In genomic region chr19:7933411-7933810, GRCh38 we compare ENCODE assay signal across 12 cellular contexts. TPM values are rescaled to one million over a fixed set of nuclear protein-coding genes. Genes with fewer than 3 reads are reported as not detected.
DNase-seq lines count a peak whose midpoint lies in the region; ATAC-seq, FAIRE-seq and TF ChIP-seq lines count a peak whose summit lies in the region.
"Had no signal": no experiment of that assay in that cellular context is flagged by ENCODE, and none has a peak within 500 bp of the region (broad histone marks: within the 10 kb centered on the region; RNA-seq: fewer than 3 reads in every experiment).

No MANE protein-coding gene starts in this region.

- H4K20me1 ChIP-seq in OCI-LY1 (ENCODE audit: insufficient read depth, low read length): no peaks in the 10 kb centered on the region
- no peaks in the 10 kb centered on the region for H4K20me1 ChIP-seq in keratinocyte (ENCODE audit: control insufficient read depth, extremely low read depth, insufficient read depth, low read length)

- no peak overlapping the region for H3K27ac ChIP-seq in OCI-LY1 (ENCODE audit: low read depth, low read length, poor library complexity, severe bottlenecking)
- no peak overlapping the region for H3K27ac ChIP-seq in keratinocyte (ENCODE audit: control insufficient read depth, insufficient read depth, low read length)
- H3K27ac ChIP-seq: hepatocyte had no signal

- H3K4me1 ChIP-seq in OCI-LY1 (ENCODE audit: insufficient read depth, low read length, severe bottlenecking) (no peaks in the 10 kb centered on the region), keratinocyte (ENCODE audit: control insufficient read depth, extremely low read depth, insufficient read depth, low read length) (peaks cover 20% of the 10 kb centered on the region)

- ATAC-seq in GM18520 (IDR thresholded peaks at IDR 0.05; ENCODE audit: unreplicated experiment) (no peak), GM18868 (IDR thresholded peaks at IDR 0.05; ENCODE audit: unreplicated experiment) (no peak), GM18519 (IDR thresholded peaks at IDR 0.05; ENCODE audit: low FRiP score, unreplicated experiment) (no peak)
- ATAC-seq: activated CD4-positive, CD25-positive, alpha-beta regulatory T cell treated with anti-CD3 and anti-CD28 coated beads, Interleukin-2, amount 50 U/mL, for 24 hours had no signal

- H3K9me3 Mint-ChIP-seq in CD14-positive monocyte: peaks cover 0 to 5% (median 0%) of the 10 kb centered on the region in 7 donors
- H3K9me3 Mint-ChIP-seq: dendritic cell treated with granulocyte-macrophage colony-stimulating factor and Interleukin-4, amounts not matched to agents 40 ng/mL and 50 ng/mL, for 4 days had no signal

- no peak for DNase-seq in CD14-positive monocyte (ENCODE audit: low spot score)
- DNase-seq in keratinocyte (ENCODE audit: low read depth, low spot score): no peak
- DNase-seq: activated naive CD4-positive, alpha-beta T cell; NCI-H2171 had no signal

- H3K4me2 ChIP-seq in OCI-LY1 (ENCODE audit: low read length) (no peak overlapping the region), keratinocyte (ENCODE audit: control insufficient read depth, extremely low read depth, insufficient read depth, low read depth, low read length) (no peak overlapping the region)
- H3K4me2 ChIP-seq: hepatocyte had no signal

- H3K9me2 ChIP-seq in OCI-LY1 (ENCODE audit: low read depth, low read length): no peaks in the 10 kb centered on the region

- H3K27me3 Mint-ChIP-seq in CD14-positive monocyte (ENCODE audit: low read depth in 3 of 3): no peaks in the 10 kb centered on the region
- H3K27me3 Mint-ChIP-seq: dendritic cell treated with granulocyte-macrophage colony-stimulating factor and Interleukin-4, amounts not matched to agents 40 ng/mL and 50 ng/mL, for 4 days had no signal

- H3K9me1 ChIP-seq in keratinocyte (ENCODE audit: control insufficient read depth, extremely low read depth, insufficient read depth, low read length): no peaks in the 10 kb centered on the region

- dilution Hi-C loops in keratinocyte (cut with MboI; ENCODE audit: extremely low pct_ligation_motif_present, low sequenced_read_pairs): no loop called here

- no peak overlapping the region for H2AFZ ChIP-seq in OCI-LY1 (ENCODE audit: low read length)
- H2AFZ ChIP-seq in keratinocyte (ENCODE audit: control insufficient read depth, low read length): no peak overlapping the region
- H2AFZ ChIP-seq: hepatocyte had no signal

- H3K4me1 Mint-ChIP-seq in CD14-positive monocyte: no peaks in the 10 kb centered on the region

- intact Hi-C loops in CD14-positive monocyte (cut with micrococcal nuclease): no loop called here

- H3K27me3 ChIP-seq in OCI-LY1 (ENCODE audit: insufficient read depth, low read length): no peaks in the 10 kb centered on the region
- no peaks in the 10 kb centered on the region for H3K27me3 ChIP-seq in keratinocyte (ENCODE audit: control insufficient read depth, extremely low read depth, insufficient read depth, low read length)
- H3K27me3 ChIP-seq: hepatocyte had no signal

- no peaks in the 10 kb centered on the region for H3F3A ChIP-seq in OCI-LY1 (ENCODE audit: insufficient read depth, low read length)

- H3K27ac Mint-ChIP-seq in CD14-positive monocyte: no peak overlapping the region
- H3K27ac Mint-ChIP-seq: dendritic cell treated with granulocyte-macrophage colony-stimulating factor and Interleukin-4, amounts not matched to agents 40 ng/mL and 50 ng/mL, for 4 days had no signal

- no peak overlapping the region for H3K4me3 Mint-ChIP-seq in CD14-positive monocyte
- H3K4me3 Mint-ChIP-seq: dendritic cell treated with granulocyte-macrophage colony-stimulating factor and Interleukin-4, amounts not matched to agents 40 ng/mL and 50 ng/mL, for 4 days had no signal

- H3K9ac ChIP-seq in OCI-LY1 (ENCODE audit: low read length): no peak overlapping the region
- no peak overlapping the region for H3K9ac ChIP-seq in keratinocyte (ENCODE audit: control insufficient read depth, extremely low read depth, insufficient read depth, low read length)

- TF ChIP-seq CTCF in CD14-positive monocyte (IDR thresholded peaks at IDR 0.05) (peak; percentile 34), OCI-LY1 (IDR thresholded peaks at IDR 0.05; ENCODE audit: low read length) (peak; percentile 34; the same call in 1 of the 2 replicates), keratinocyte (optimal IDR thresholded peaks at IDR 0.05 in 1 of 3, IDR thresholded peaks at IDR 0.05 in 1 of 3, conservative IDR thresholded peaks at IDR 0.05 in 1 of 3; ENCODE audit: extremely low read depth in 1 of 3, insufficient read depth in 2 of 3, low read length in 3 of 3) (peak; percentile 31 to 45 (median 33))

- no peaks in the 10 kb centered on the region for H3K9me3 ChIP-seq in OCI-LY1 (ENCODE audit: low read length)
- H3K9me3 ChIP-seq in keratinocyte (ENCODE audit: control insufficient read depth, low read depth, low read length): no peaks in the 10 kb centered on the region

- H3K4me3 ChIP-seq in OCI-LY1 (ENCODE audit: low read depth, low read length, poor library complexity, severe bottlenecking) (no peak overlapping the region), keratinocyte (ENCODE audit: control insufficient read depth in 2 of 3, extremely low read depth in 1 of 3, insufficient read depth in 2 of 3, low read depth in 1 of 3, low read length in 3 of 3) (no peak overlapping the region)
- H3K4me3 ChIP-seq: hepatocyte had no signal

- H3K36me3 ChIP-seq in OCI-LY1 (ENCODE audit: insufficient read depth, low read length) (peaks cover 85% of the 10 kb centered on the region), keratinocyte (ENCODE audit: control insufficient read depth in 2 of 2, extremely low read depth in 1 of 2, insufficient read depth in 2 of 2, low read length in 2 of 2) (peaks cover 36 to 40% of the 10 kb centered on the region in 2 experiments)

- FAIRE-seq in keratinocyte (lab: Jason Lieb, UNC): no peak
- FAIRE-seq: GM18507 had no signal

- no peaks in the 10 kb centered on the region for H3K79me2 ChIP-seq in OCI-LY1 (ENCODE audit: insufficient read depth, low read length)
- H3K79me2 ChIP-seq in keratinocyte (ENCODE audit: control insufficient read depth, insufficient read depth, low read length): peaks cover 2% of the 10 kb centered on the region

- H3K36me3 Mint-ChIP-seq in CD14-positive monocyte: peaks cover 61 to 82% of the 10 kb centered on the region in 2 donors

RNA-seq across cellular contexts. Expression of gene CTXN1, which starts 7.5 kb away (rescaled TPM):
- polyA plus RNA-seq in CD14-positive monocyte: not detected
- 0.41 to 2.1 TPM (median 1.5 TPM) in 3 replicates for polyA plus RNA-seq in keratinocyte
- 1.2 TPM for polyA plus RNA-seq in keratinocyte (2011; ENCODE audit: low read depth)
- polyA plus RNA-seq in keratinocyte (2011; cell fraction: cytosol; rRNA removed): 1.9 and 10.7 TPM in 2 replicates
- 1.7 and 3.9 TPM in 2 replicates for polyA plus RNA-seq in keratinocyte (2011; cell fraction: nucleus; rRNA removed)
- 5.0 and 6.3 TPM in 2 replicates for polyA plus RNA-seq in keratinocyte (2012; ENCODE audit: low replicate concordance)
- polyA minus RNA-seq in keratinocyte: 0.22 to 2.0 TPM (median 0.30 TPM) in 3 replicates
- 30.5 TPM for polyA minus RNA-seq in keratinocyte (2011; cell fraction: cytosol; rRNA and poly(A)+ RNA removed)
- 0.62 and 4.4 TPM in 2 replicates for polyA minus RNA-seq in keratinocyte (2011; cell fraction: nucleus; rRNA and poly(A)+ RNA removed)

RNA-seq across cellular contexts. Expression of gene TIMM44, which starts 10.1 kb away (rescaled TPM):
- polyA plus RNA-seq in CD14-positive monocyte (10 to 100 TPM in 1 of 2 donors, 1 to 10 TPM in 1; 9.5 to 10.4 TPM), keratinocyte (32.4 to 37.1 TPM (median 34.8 TPM) in 3 replicates)
- 29.0 TPM for polyA plus RNA-seq in keratinocyte (2011; ENCODE audit: low read depth)
- polyA plus RNA-seq in keratinocyte (2011; cell fraction: cytosol; rRNA removed): 23.2 and 44.5 TPM in 2 replicates
- polyA plus RNA-seq in keratinocyte (2011; cell fraction: nucleus; rRNA removed): 48.6 and 57.5 TPM in 2 replicates
- polyA plus RNA-seq in keratinocyte (2012; ENCODE audit: low replicate concordance): 43.7 and 46.1 TPM in 2 replicates
- 15.3 to 25.4 TPM (median 20.0 TPM) in 3 replicates for polyA minus RNA-seq in keratinocyte
- 40.5 TPM for polyA minus RNA-seq in keratinocyte (2011; cell fraction: cytosol; rRNA and poly(A)+ RNA removed)
- polyA minus RNA-seq in keratinocyte (2011; cell fraction: nucleus; rRNA and poly(A)+ RNA removed): 23.8 and 25.2 TPM in 2 replicates

RNA-seq across cellular contexts. Expression of gene SNAPC2, which starts 13.3 kb away (rescaled TPM):
- polyA plus RNA-seq in CD14-positive monocyte: 10 to 100 TPM; 15.7 to 18.3 TPM
- 10.7 to 15.5 TPM (median 10.8 TPM) in 3 replicates for polyA plus RNA-seq in keratinocyte
- polyA plus RNA-seq in keratinocyte (2011; ENCODE audit: low read depth): 5.6 TPM
- polyA plus RNA-seq in keratinocyte (2011; cell fraction: cytosol; rRNA removed): 8.6 and 20.3 TPM in 2 replicates
- polyA plus RNA-seq in keratinocyte (2011; cell fraction: nucleus; rRNA removed): 6.8 and 12.3 TPM in 2 replicates
- 20.4 and 21.6 TPM in 2 replicates for polyA plus RNA-seq in keratinocyte (2012; ENCODE audit: low replicate concordance)
- polyA minus RNA-seq in keratinocyte: 5.8 to 18.7 TPM (median 15.3 TPM) in 3 replicates
- polyA minus RNA-seq in keratinocyte (2011; cell fraction: cytosol; rRNA and poly(A)+ RNA removed): 15.5 TPM
- 6.1 and 6.4 TPM in 2 replicates for polyA minus RNA-seq in keratinocyte (2011; cell fraction: nucleus; rRNA and poly(A)+ RNA removed)

RNA-seq across cellular contexts. Expression of gene TGFBR3L, which starts 18.8 kb away (rescaled TPM):
- polyA plus RNA-seq in CD14-positive monocyte (not detected), keratinocyte (0.28 to 0.72 TPM (median 0.68 TPM) in 3 replicates)
- 6.7 TPM for polyA plus RNA-seq in keratinocyte (2011; ENCODE audit: low read depth)
- polyA plus RNA-seq in keratinocyte (2011; cell fraction: cytosol; rRNA removed): 0.29 and 1.6 TPM in 2 replicates
- polyA plus RNA-seq in keratinocyte (2011; cell fraction: nucleus; rRNA removed): 0.34 and 1.3 TPM in 2 replicates
- polyA plus RNA-seq in keratinocyte (2012; ENCODE audit: low replicate concordance): 1.8 and 10.1 TPM in 2 replicates
- not detected in 3 replicates for polyA minus RNA-seq in keratinocyte
- polyA minus RNA-seq in keratinocyte (2011; cell fraction: cytosol; rRNA and poly(A)+ RNA removed): not detected
- 1.5 TPM in 1 of 2 replicates, not detected in the other for polyA minus RNA-seq in keratinocyte (2011; cell fraction: nucleus; rRNA and poly(A)+ RNA removed)

RNA-seq across cellular contexts. Expression of gene MAP2K7, which starts 29.7 kb away (rescaled TPM):
- 1 to 10 TPM in 1 of 2 donors, under 1 TPM in 1; 0.92 to 1.5 TPM for polyA plus RNA-seq in CD14-positive monocyte
- polyA plus RNA-seq in keratinocyte: 8.4 to 11.7 TPM (median 10.9 TPM) in 3 replicates
- polyA plus RNA-seq in keratinocyte (2011; ENCODE audit: low read depth): 15.8 TPM
- polyA plus RNA-seq in keratinocyte (2011; cell fraction: cytosol; rRNA removed): 5.2 and 11.4 TPM in 2 replicates
- polyA plus RNA-seq in keratinocyte (2011; cell fraction: nucleus; rRNA removed): 18.9 and 22.4 TPM in 2 replicates
- polyA plus RNA-seq in keratinocyte (2012; ENCODE audit: low replicate concordance): 14.5 and 18.4 TPM in 2 replicates
- 7.8 to 18.9 TPM (median 8.1 TPM) in 3 replicates for polyA minus RNA-seq in keratinocyte
- 23.4 TPM for polyA minus RNA-seq in keratinocyte (2011; cell fraction: cytosol; rRNA and poly(A)+ RNA removed)
- polyA minus RNA-seq in keratinocyte (2011; cell fraction: nucleus; rRNA and poly(A)+ RNA removed): 11.3 and 15.2 TPM in 2 replicates
